14 cellular contexts compared by ENCODE assay signal in the genomic region with DNA sequence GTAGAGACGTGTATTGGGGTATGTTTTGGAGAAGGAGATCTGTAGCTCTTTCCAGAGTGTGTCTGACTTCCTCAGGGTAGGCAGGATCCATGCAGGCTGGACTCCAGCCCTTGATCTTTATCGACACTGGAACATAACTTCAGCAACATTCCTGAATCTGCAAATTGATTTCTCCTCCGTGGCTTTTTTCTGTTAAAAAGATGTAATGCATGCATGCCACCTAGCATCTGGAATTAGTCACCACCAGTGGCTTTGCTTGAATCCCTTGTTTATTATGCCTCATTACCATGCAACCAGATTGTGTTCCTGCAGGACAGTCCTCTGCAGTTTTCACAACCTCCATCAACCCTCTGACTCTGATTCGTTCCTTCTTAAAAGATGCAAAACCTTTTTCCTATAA.
DNase-seq lines count a peak whose midpoint lies in the region; ATAC-seq and TF ChIP-seq lines count a peak whose summit lies in the region.
"Had no signal": no experiment of that assay in that cellular context is flagged by ENCODE, and none has a peak within 500 bp of the region (broad histone marks: within the 10 kb centered on the region; RNA-seq: fewer than 3 reads in every experiment).

No MANE protein-coding gene starts in this region.

- H3K4me3 ChIP-seq in Panc1 (ENCODE audit: low read depth in 2 of 2, low read length in 2 of 2) (no peak overlapping the region), parathyroid adenoma (ENCODE audit: low read depth, low read length) (peak overlapping the region; percentile 39), left lung (no peak overlapping the region)

- intact Hi-C loops in Panc1 (cut with micrococcal nuclease; ENCODE audit: unreplicated experiment) (no loop called here), left lung (cut with DNase I) (no loop called here)

- no peak overlapping the region for H3K9ac ChIP-seq in parathyroid adenoma

- H3K9me3 ChIP-seq in Panc1 (ENCODE audit: control insufficient read depth, insufficient read depth, low read depth, low read length) = no peaks in the 10 kb centered on the region
- no peaks in the 10 kb centered on the region for H3K9me3 ChIP-seq in parathyroid adenoma (ENCODE audit: control insufficient read depth, low read length)
- no peaks in the 10 kb centered on the region for H3K9me3 ChIP-seq in left lung

- peak overlapping the region; percentile 63 for H3K4me2 ChIP-seq in parathyroid adenoma (ENCODE audit: low read length)

- H3K27me3 ChIP-seq in Panc1 (ENCODE audit: control insufficient read depth, insufficient read depth, low read length) = no peaks in the 10 kb centered on the region
- no peaks in the 10 kb centered on the region for H3K27me3 ChIP-seq in parathyroid adenoma (ENCODE audit: control insufficient read depth, insufficient read depth, low read length)
- no peaks in the 10 kb centered on the region for H3K27me3 ChIP-seq in left lung

- POLR2A ChIA-PET in Panc1 (lab: Charles Lee) = interaction anchor here (0.6 kb wide), 2 partner anchors 239 to 1371 kb away, joined by 3 read pairs; no protein-coding TSS in a partner anchor

- H2AFZ ChIP-seq in parathyroid adenoma = peak overlapping the region; percentile 51

- TF ChIP-seq CTCF in Panc1 (IDR thresholded peaks at IDR 0.05) = no peak; the same call in 1 of the 2 replicates
- TF ChIP-seq CTCF in parathyroid adenoma (IDR thresholded peaks at IDR 0.05) = peak; percentile 58
- TF ChIP-seq CTCF in left lung (IDR thresholded peaks at IDR 0.05) = no peak

- ATAC-seq in Panc1 = peak; percentile 47; the same call in 1 of the 2 replicates
- no peak for ATAC-seq in HG03460 (IDR thresholded peaks at IDR 0.05; ENCODE audit: unreplicated experiment)
- ATAC-seq in GM18907 (IDR thresholded peaks at IDR 0.05; ENCODE audit: unreplicated experiment) = no peak
- ATAC-seq in left lung = no peak
- ATAC-seq: sciatic nerve had no signal

- DNase-seq in GM04503 (ENCODE audit: low read depth) (peak; percentile 91), Panc1 (ENCODE audit: low read depth, low spot score) (no peak), epidermal melanocyte (ENCODE audit: insufficient read length, low spot score) (peak; percentile 30), inferior parietal cortex (ENCODE audit: extremely low spot score) (no peak), left lung (no peak)
- DNase-seq: activated T-cell treated with anti-CD3 and anti-CD28 coated beads, Interleukin-2, amount 50 U/mL, for 1 hour; amygdala; CD8-positive, alpha-beta memory T cell; SHP77; substantia nigra had no signal

- in situ Hi-C loops in Panc1 (cut with HindIII; ENCODE audit: low pct_unique_long_range_greater_than_20kb, low sequenced_read_pairs) = no loop called here

- H3K27ac ChIP-seq in Panc1 (ENCODE audit: low read length) = no peak overlapping the region
- peak overlapping the region; percentile 99 for H3K27ac ChIP-seq in parathyroid adenoma
- H3K27ac ChIP-seq in left lung = no peak overlapping the region

- CTCF ChIA-PET in Panc1 (lab: Charles Lee) = no interaction called here

- BruUV-seq in Panc1 (replicated peaks; lab: Mats Ljungman, UMichigan) = no TSS peak

- H3K36me3 ChIP-seq in Panc1 (ENCODE audit: control insufficient read depth, insufficient read depth, low read length) (no peaks in the 10 kb centered on the region), parathyroid adenoma (ENCODE audit: control insufficient read depth, insufficient read depth, low read length) (no peaks in the 10 kb centered on the region), left lung (no peaks in the 10 kb centered on the region)

- H3K79me2 ChIP-seq in parathyroid adenoma = no peaks in the 10 kb centered on the region

- H3K4me1 ChIP-seq in Panc1 (ENCODE audit: control insufficient read depth, insufficient read depth, low read length) (no peaks in the 10 kb centered on the region), parathyroid adenoma (peaks cover 86% of the 10 kb centered on the region), left lung (no peaks in the 10 kb centered on the region)

Comparison
In these comparisons a context has a peak if more than half of its experiments do, and no peak if none do; other contexts are left out.
1. DNase-seq: peak in GM04503 (single experiment) and epidermal melanocyte (single experiment); none in Panc1 (single experiment), inferior parietal cortex (single experiment) and left lung (0 of 2).